5 cellular contexts compared by ENCODE assay signal in the genomic region with DNA sequence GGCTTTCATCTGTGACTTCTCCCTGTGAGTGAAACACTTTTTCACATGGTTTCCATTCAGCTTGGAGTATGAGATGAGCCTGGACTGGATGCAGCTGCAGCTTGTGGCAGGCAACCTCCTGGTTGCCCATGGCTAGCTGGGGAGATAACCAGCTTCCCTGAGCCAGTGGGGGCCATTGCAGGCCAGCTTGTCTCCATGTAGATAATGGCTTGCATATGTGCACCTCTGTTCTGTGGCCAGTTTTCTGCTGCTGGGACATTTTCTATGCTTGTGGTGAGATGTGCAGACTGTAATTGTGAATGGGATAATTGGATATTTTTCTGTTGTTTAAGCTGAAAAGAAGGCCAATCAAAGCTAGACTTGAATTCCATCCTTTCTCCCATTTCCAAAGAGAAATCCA. TPM values are rescaled to one million over a fixed set of nuclear protein-coding genes. Genes with fewer than 3 reads are reported as not detected.
"Had no signal": no experiment of that assay in that cellular context is flagged by ENCODE, and none has a peak within 500 bp of the region (broad histone marks: within the 10 kb centered on the region; RNA-seq: fewer than 3 reads in every experiment).

No MANE protein-coding gene starts in this region.

- H2AFZ ChIP-seq: GM23338 had no signal

- DNase-seq: H9, HCEC 1CT had no signal

- ATAC-seq: GM23338, HepG2 had no signal

- H3K4me3 ChIP-seq: GM23338 had no signal

- H3K4me2 ChIP-seq: GM23338 had no signal

- H3K27ac ChIP-seq: HL-60 had no signal

RNA-seq across cellular contexts. Expression of a gene that starts 38.5 kb away (rescaled TPM):
- total RNA-seq: H9, HepG2 had no signal
